ENCODE assay signal across 13 cellular contexts in genomic region chr3:102354818-102355515, GRCh38.
DNase-seq lines count a peak whose midpoint lies in the region; ATAC-seq and TF ChIP-seq lines count a peak whose summit lies in the region.
"Had no signal": no experiment of that assay in that cellular context is flagged by ENCODE, and none has a peak within 500 bp of the region (broad histone marks: within the 10 kb centered on the region; RNA-seq: fewer than 3 reads in every experiment).

No MANE protein-coding gene starts in this region.

- peaks cover 9% of the 10 kb centered on the region for H3F3A ChIP-seq in smooth muscle cell (ENCODE audit: low read depth)

- no peaks in the 10 kb centered on the region for H3K4me1 Mint-ChIP-seq in stimulated activated naive CD8-positive, alpha-beta T cell treated with anti-CD3 and anti-CD28 coated beads, Interleukin-15, amount 100 ng/mL, for 72 hours

- H3K27me3 ChIP-seq in smooth muscle cell (ENCODE audit: low read depth): no peaks in the 10 kb centered on the region
- no peaks in the 10 kb centered on the region for H3K27me3 ChIP-seq in left ventricle myocardium inferior (ENCODE audit: low read depth)

- H3K9me3 Mint-ChIP-seq in stimulated activated naive CD8-positive, alpha-beta T cell treated with anti-CD3 and anti-CD28 coated beads, Interleukin-15, amount 100 ng/mL, for 72 hours: no peaks in the 10 kb centered on the region
- H3K9me3 Mint-ChIP-seq: effector memory CD8-positive, alpha-beta T cell; H9 had no signal

- no peak for ATAC-seq in stimulated activated naive CD8-positive, alpha-beta T cell treated with anti-CD3 and anti-CD28 coated beads, Interleukin-15, amount 100 ng/mL, for 72 hours
- ATAC-seq: effector memory CD8-positive, alpha-beta T cell had no signal

- H3K4me1 ChIP-seq in smooth muscle cell (ENCODE audit: low read depth) (peaks cover 32% of the 10 kb centered on the region), left ventricle myocardium inferior (peaks cover 9% of the 10 kb centered on the region)
- H3K4me1 ChIP-seq: parathyroid adenoma had no signal

- H3K4me2 ChIP-seq in smooth muscle cell: peak overlapping the region; percentile 18

- H3K9ac ChIP-seq in smooth muscle cell (ENCODE audit: low read depth): no peak overlapping the region
- H3K9ac ChIP-seq: parathyroid adenoma had no signal

- no peaks in the 10 kb centered on the region for H4K20me1 ChIP-seq in smooth muscle cell (ENCODE audit: low read depth)

- H3K4me3 ChIP-seq in smooth muscle cell: no peak overlapping the region
- no peak overlapping the region for H3K4me3 ChIP-seq in left ventricle myocardium inferior

- peak overlapping the region in 1 of 2 donors; percentile 13 for H3K27ac Mint-ChIP-seq in stimulated activated naive CD8-positive, alpha-beta T cell treated with anti-CD3 and anti-CD28 coated beads, Interleukin-15, amount 100 ng/mL, for 72 hours
- H3K27ac Mint-ChIP-seq: effector memory CD8-positive, alpha-beta T cell; H9 had no signal

- DNase-seq in HCEC 1CT (peak; percentile 76), OCI-M1 (lab: John Stamatoyannopoulos, UW) (peak; percentile 96), fibroblast of gingiva (ENCODE audit: low read depth) (peak; percentile 42), smooth muscle cell (lab: John Stamatoyannopoulos, UW; ENCODE audit: unreplicated experiment) (no peak), NCI-H2107 treated with DMSO at 0.1 percent for 48 hours (lab: John Stamatoyannopoulos, UW; ENCODE audit: unreplicated experiment) (no peak), left ventricle myocardium inferior (no peak)
- no peak for DNase-seq in stimulated activated naive CD8-positive, alpha-beta T cell treated with anti-CD3 and anti-CD28 coated beads, Interleukin-15, amount 100 ng/mL, for 72 hours
- DNase-seq: activated CD4-positive, alpha-beta T cell treated with anti-CD3 and anti-CD28 coated beads for 4 hours; activated gamma-delta T cell; effector memory CD8-positive, alpha-beta T cell; H9; NCI-H187 had no signal

- H3K36me3 ChIP-seq in smooth muscle cell (ENCODE audit: low read depth): no peaks in the 10 kb centered on the region
- no peaks in the 10 kb centered on the region for H3K36me3 ChIP-seq in left ventricle myocardium inferior

- no peaks in the 10 kb centered on the region for H3K79me2 ChIP-seq in smooth muscle cell (ENCODE audit: low read depth)
- H3K79me2 ChIP-seq: parathyroid adenoma had no signal

- no peaks in the 10 kb centered on the region for H3K27me3 Mint-ChIP-seq in stimulated activated naive CD8-positive, alpha-beta T cell treated with anti-CD3 and anti-CD28 coated beads, Interleukin-15, amount 100 ng/mL, for 72 hours
- H3K27me3 Mint-ChIP-seq: effector memory CD8-positive, alpha-beta T cell had no signal

- peak overlapping the region; percentile 71 for H3K27ac ChIP-seq in smooth muscle cell (ENCODE audit: low read depth)
- H3K27ac ChIP-seq in left ventricle myocardium inferior (replicated peaks): no peak overlapping the region
- H3K27ac ChIP-seq: parathyroid adenoma had no signal

- no peak overlapping the region for H2AFZ ChIP-seq in smooth muscle cell (ENCODE audit: low read depth)
- H2AFZ ChIP-seq: parathyroid adenoma had no signal

- intact Hi-C loops in left ventricle myocardium inferior (cut with micrococcal nuclease): no loop called here

- TF ChIP-seq CTCF in smooth muscle cell (IDR thresholded peaks at IDR 0.05; ENCODE audit: borderline replicate concordance, insufficient read depth, poor library complexity, severe bottlenecking) (no peak), left ventricle myocardium inferior (IDR thresholded peaks at IDR 0.05; ENCODE audit: borderline replicate concordance) (no peak)

- H3K4me3 Mint-ChIP-seq in stimulated activated naive CD8-positive, alpha-beta T cell treated with anti-CD3 and anti-CD28 coated beads, Interleukin-15, amount 100 ng/mL, for 72 hours: no peak overlapping the region
- H3K4me3 Mint-ChIP-seq: effector memory CD8-positive, alpha-beta T cell; H9 had no signal

- no peaks in the 10 kb centered on the region for H3K9me3 ChIP-seq in smooth muscle cell (replicated peaks; ENCODE audit: low read depth)
- H3K9me3 ChIP-seq in left ventricle myocardium inferior (replicated peaks): no peaks in the 10 kb centered on the region

Comparison
In these comparisons a context has a peak if more than half of its experiments do, and no peak if none do; other contexts are left out.
1. DNase-seq: peak in HCEC 1CT (single experiment), OCI-M1 (single experiment) and fibroblast of gingiva (single experiment); none in smooth muscle cell (single experiment), NCI-H2107 treated with DMSO at 0.1 percent for 48 hours (single experiment), stimulated activated naive CD8-positive, alpha-beta T cell treated with anti-CD3 and anti-CD28 coated beads, Interleukin-15, amount 100 ng/mL, for 72 hours (0 of 2) and left ventricle myocardium inferior (single experiment).